In the genomic region with DNA sequence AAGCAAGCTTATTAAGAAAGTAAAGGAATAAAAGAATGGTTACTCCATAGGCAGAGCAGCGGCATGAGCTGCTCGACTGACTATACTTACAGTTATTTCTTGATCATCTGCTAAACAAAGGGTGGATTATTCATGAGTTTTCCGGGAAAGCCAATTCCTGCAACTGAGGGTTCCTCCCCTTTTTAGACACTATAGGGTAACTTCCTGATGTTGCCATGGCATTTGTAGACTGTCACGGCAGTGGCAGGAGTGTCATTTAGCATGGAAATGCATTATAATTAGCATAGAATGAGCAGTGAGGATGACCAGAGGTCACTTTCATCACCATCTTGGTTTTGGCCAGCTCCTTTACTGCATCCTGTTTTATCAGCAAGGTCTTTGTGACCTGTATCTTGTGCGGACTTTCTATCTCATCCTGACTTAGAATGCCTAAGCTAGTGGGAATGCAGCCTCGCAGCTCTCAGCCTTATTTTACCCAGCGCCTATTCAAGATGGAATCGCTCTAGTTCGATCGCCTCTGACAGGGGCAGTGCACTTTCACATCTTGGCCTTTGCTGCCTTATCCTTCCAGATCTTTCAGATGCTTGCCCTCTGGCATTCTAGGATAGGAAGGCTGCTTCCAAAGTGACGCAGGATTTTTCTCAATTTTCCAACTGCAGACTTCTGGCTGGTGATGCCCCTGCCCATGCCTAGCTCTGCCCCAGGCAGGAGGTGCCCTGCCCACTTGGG, we compare ENCODE assay signal across 1 cellular context.
TF ChIP-seq lines count a peak whose summit lies in the region.

No MANE protein-coding gene starts in this region.

TF ChIP-seq in HepG2, 621 proteins besides CTCF, POLR2A, EP300 and RAD21:
- 0 out of 2 replicates have a peak, but pooled peaks have one; percentile 2 for TF ChIP-seq ARID2 (CRISPR knock-in tag; IDR thresholded peaks at IDR 0.05; ENCODE audit: borderline replicate concordance)
- peak; percentile 30; the same call in 1 of the 2 replicates for TF ChIP-seq RFX3 (CRISPR knock-in tag; IDR thresholded peaks at IDR 0.05)
